26 cellular contexts compared by ENCODE assay signal in the genomic region with DNA sequence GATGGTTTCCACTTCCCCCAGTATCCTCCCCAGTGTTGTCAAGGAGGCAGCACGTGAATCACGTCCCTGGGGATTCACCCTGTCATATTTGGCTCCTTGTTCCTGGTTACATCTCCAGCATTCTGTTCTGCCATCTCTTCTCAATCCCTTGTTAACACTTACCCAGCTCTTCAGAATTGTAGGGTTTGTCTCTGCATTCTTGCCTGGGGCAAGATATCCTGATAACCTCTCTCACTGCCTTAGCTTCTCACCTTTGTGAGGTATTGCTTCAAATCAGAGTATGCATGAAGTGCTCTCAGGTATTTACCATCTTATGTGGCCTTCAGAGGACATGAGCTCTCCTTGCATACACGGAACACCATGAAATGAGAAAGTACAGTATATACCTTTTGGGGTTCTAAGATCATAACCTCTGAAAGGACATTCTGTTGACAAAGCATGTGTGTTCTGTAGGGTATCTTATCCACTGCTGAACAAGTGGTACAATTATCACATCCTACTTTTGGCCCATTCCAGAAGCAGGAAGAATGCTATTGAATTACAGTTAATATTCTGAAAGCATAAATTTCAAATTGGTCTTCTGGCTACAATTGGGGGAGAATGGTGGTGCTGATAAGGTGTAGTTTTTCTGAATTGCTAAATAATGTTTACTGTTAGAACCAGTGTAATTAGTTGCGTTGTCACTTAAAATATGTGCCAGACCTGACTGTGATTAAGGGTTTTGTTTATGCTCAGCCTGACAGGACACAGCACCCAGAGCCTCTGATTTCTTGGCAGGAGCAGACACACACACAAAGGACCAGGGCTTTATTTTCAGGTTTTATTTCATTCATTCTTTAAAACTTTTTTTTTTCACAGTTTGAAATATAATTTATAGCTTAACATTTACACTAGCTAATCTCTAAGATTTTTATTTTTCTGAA. TPM values are rescaled to one million over a fixed set of nuclear protein-coding genes. Genes with fewer than 3 reads are reported as not detected.
DNase-seq lines count a peak whose midpoint lies in the region; ATAC-seq, FAIRE-seq and TF ChIP-seq lines count a peak whose summit lies in the region.
"Had no signal": no experiment of that assay in that cellular context is flagged by ENCODE, and none has a peak within 500 bp of the region (broad histone marks: within the 10 kb centered on the region; RNA-seq: fewer than 3 reads in every experiment).

No MANE protein-coding gene starts in this region.

- H3K4me3 ChIP-seq in CD8-positive, alpha-beta T cell (ENCODE audit: low read depth, low read length): no peak overlapping the region
- no peak overlapping the region for H3K4me3 ChIP-seq in bronchial epithelial cell (ENCODE audit: low read depth, low read length)
- H3K4me3 ChIP-seq: breast epithelium, lower lobe of right lung, MG63, SJCRH30, smooth muscle cell, uterus had no signal

- peaks cover 4% of the 10 kb centered on the region for H3K36me3 ChIP-seq in CD8-positive, alpha-beta T cell (ENCODE audit: insufficient read depth, low read length)
- H3K36me3 ChIP-seq in bronchial epithelial cell (ENCODE audit: control insufficient read depth, insufficient read depth, low read length): no peaks in the 10 kb centered on the region
- H3K36me3 ChIP-seq: breast epithelium, uterus had no signal

- H3K27ac ChIP-seq in CD8-positive, alpha-beta T cell (ENCODE audit: low read depth, low read length): no peak overlapping the region
- H3K27ac ChIP-seq: breast epithelium, lower lobe of right lung, SJCRH30, uterus had no signal

- intact Hi-C loops in CD8-positive, alpha-beta T cell (cut with DNase I, micrococcal nuclease): no loop called here

- peaks cover 33% of the 10 kb centered on the region for H3K36me3 Mint-ChIP-seq in CD8-positive, alpha-beta T cell

- POLR2A ChIA-PET in CD8-positive, alpha-beta T cell (lab: Charles Lee): interaction anchor here (0.7 kb wide), 1 partner anchor 685 kb away, joined by 4 read pairs; no protein-coding TSS in a partner anchor

- no peak for ATAC-seq in CD8-positive, alpha-beta T cell
- ATAC-seq in HG02840 (IDR thresholded peaks at IDR 0.05; ENCODE audit: low FRiP score, unreplicated experiment): no peak
- ATAC-seq: activated CD4-positive, CD25-positive, alpha-beta regulatory T cell treated with anti-CD3 and anti-CD28 coated beads, Interleukin-2, amount 50 U/mL, for 24 hours; lower lobe of right lung; naive thymus-derived CD4-positive, alpha-beta T cell had no signal

- CTCF ChIA-PET in CD8-positive, alpha-beta T cell (lab: Charles Lee): no interaction called here

- H3K27me3 Mint-ChIP-seq in CD8-positive, alpha-beta T cell (ENCODE audit: low read depth): no peaks in the 10 kb centered on the region
- H3K27me3 Mint-ChIP-seq: activated naive CD8-positive, alpha-beta T cell treated with anti-CD3 and anti-CD28 coated beads for 36 hours; naive thymus-derived CD4-positive, alpha-beta T cell had no signal

- no peaks in the 10 kb centered on the region for H3K9me3 ChIP-seq in CD8-positive, alpha-beta T cell (ENCODE audit: low read length)
- H3K9me3 ChIP-seq: breast epithelium, lower lobe of right lung, MG63, SJCRH30, uterus had no signal

- H3K27me3 ChIP-seq in CD8-positive, alpha-beta T cell (ENCODE audit: insufficient read depth, low read length): no peaks in the 10 kb centered on the region
- H3K27me3 ChIP-seq in bronchial epithelial cell (ENCODE audit: control insufficient read depth, insufficient read depth, low read length): no peaks in the 10 kb centered on the region
- H3K27me3 ChIP-seq: breast epithelium, MG63, SJCRH30, uterus had no signal

- H3K27ac Mint-ChIP-seq in CD8-positive, alpha-beta T cell: peak overlapping the region; percentile 53
- H3K27ac Mint-ChIP-seq: activated naive CD8-positive, alpha-beta T cell treated with anti-CD3 and anti-CD28 coated beads for 36 hours; activated T-helper 1 cell treated with anti-CD3 and anti-CD28 coated beads, Interleukin-12 subunit alpha, Interleukin-12 subunit beta, Interleukin-2, Interleukin-4 antibody, amounts not matched to agents 30 ng/mL and 10 ng/mL and 1 ng/mL, durations not matched to agents 14 hours and 24 hours and 36 hours had no signal

- no peaks in the 10 kb centered on the region for H3K9me3 Mint-ChIP-seq in CD8-positive, alpha-beta T cell
- H3K9me3 Mint-ChIP-seq: activated naive CD8-positive, alpha-beta T cell treated with anti-CD3 and anti-CD28 coated beads for 36 hours; activated T-helper 1 cell treated with anti-CD3 and anti-CD28 coated beads, Interleukin-12 subunit alpha, Interleukin-12 subunit beta, Interleukin-2, Interleukin-4 antibody, amounts not matched to agents 30 ng/mL and 10 ng/mL and 1 ng/mL, durations not matched to agents 14 hours and 24 hours and 36 hours had no signal

- FAIRE-seq in bronchial epithelial cell (lab: Jason Lieb, UNC): peak; percentile 40

- no peaks in the 10 kb centered on the region for H3K4me1 Mint-ChIP-seq in CD8-positive, alpha-beta T cell (ENCODE audit: low read depth)
- H3K4me1 Mint-ChIP-seq: activated naive CD8-positive, alpha-beta T cell treated with anti-CD3 and anti-CD28 coated beads for 36 hours had no signal

- TF ChIP-seq CTCF in CD8-positive, alpha-beta T cell (IDR thresholded peaks at IDR 0.05): no peak
- TF ChIP-seq CTCF in bronchial epithelial cell (IDR thresholded peaks at IDR 0.05; ENCODE audit: insufficient read depth, low read length, severe bottlenecking): no peak

- no peak overlapping the region for H3K4me3 Mint-ChIP-seq in CD8-positive, alpha-beta T cell
- H3K4me3 Mint-ChIP-seq: activated naive CD8-positive, alpha-beta T cell treated with anti-CD3 and anti-CD28 coated beads for 36 hours; activated T-helper 1 cell treated with anti-CD3 and anti-CD28 coated beads, Interleukin-12 subunit alpha, Interleukin-12 subunit beta, Interleukin-2, Interleukin-4 antibody, amounts not matched to agents 30 ng/mL and 10 ng/mL and 1 ng/mL, durations not matched to agents 14 hours and 24 hours and 36 hours; naive thymus-derived CD4-positive, alpha-beta T cell had no signal

- no peak for DNase-seq in CD8-positive, alpha-beta T cell
- DNase-seq in M059J (ENCODE audit: low read depth) (peak; percentile 8), bronchial epithelial cell (ENCODE audit: low read depth) (no peak), myocyte (ENCODE audit: low read depth) (peak; percentile 4), COLO668 (lab: John Stamatoyannopoulos, UW; ENCODE audit: unreplicated experiment) (no peak)
- no peak for DNase-seq in activated CD8-positive, alpha-beta memory T cell treated with anti-CD3 and anti-CD28 coated beads, Interleukin-2, amount 50 U/mL, for 4 hours
- DNase-seq: activated CD8-positive, alpha-beta memory T cell treated with anti-CD3 and anti-CD28 coated beads for 24 hours; activated naive CD8-positive, alpha-beta T cell treated with anti-CD3 and anti-CD28 coated beads for 36 hours; DMS79; glutamatergic neuron; lower lobe of right lung; MG63; naive thymus-derived CD4-positive, alpha-beta T cell; NCI-H2029; NCI-H510A treated with DMSO at 0.1 percent for 48 hours; SJCRH30; stimulated activated CD4-positive, alpha-beta T cell treated with anti-CD3 and anti-CD28 coated beads, Interleukin-4, amount 100 ng/mL, for 4 hours; uterus had no signal

- no peaks in the 10 kb centered on the region for H3K4me1 ChIP-seq in CD8-positive, alpha-beta T cell (ENCODE audit: insufficient read depth, low read length)
- H3K4me1 ChIP-seq: breast epithelium, lower lobe of right lung, SJCRH30, uterus had no signal

RNA-seq across cellular contexts. Expression of gene VSTM5, which starts 32.7 kb away (rescaled TPM):
- not detected for total RNA-seq in CD8-positive, alpha-beta T cell
- total RNA-seq in M059J (2014; rRNA removed; shearing (Covaris generic)): not detected in 2 replicates
- 0.51 and 0.79 TPM in 2 replicates for total RNA-seq in bronchial epithelial cell
- total RNA-seq in myocyte: not detected in 2 replicates
- not detected for polyA plus RNA-seq in myocyte (2012)
- total RNA-seq: activated naive CD8-positive, alpha-beta T cell treated with anti-CD3 and anti-CD28 coated beads for 36 hours; activated T-helper 1 cell treated with anti-CD3 and anti-CD28 coated beads, Interleukin-12 subunit alpha, Interleukin-12 subunit beta, Interleukin-2, Interleukin-4 antibody, amounts not matched to agents 30 ng/mL and 10 ng/mL and 1 ng/mL, durations not matched to agents 14 hours and 24 hours and 36 hours; H4; lower lobe of right lung; naive thymus-derived CD4-positive, alpha-beta T cell; OCI-LY7; SJCRH30; subcutaneous adipose tissue had no signal
- polyA plus RNA-seq: naive thymus-derived CD4-positive, alpha-beta T cell had no signal

RNA-seq across cellular contexts. Expression of gene MED17, which starts 33.6 kb away (rescaled TPM):
- total RNA-seq in CD8-positive, alpha-beta T cell: 10 to 100 TPM; 63.7 to 65.9 TPM
- total RNA-seq in M059J (2014; rRNA removed; shearing (Covaris generic)): 33.8 and 43.1 TPM in 2 replicates
- total RNA-seq in bronchial epithelial cell: 20.4 and 23.7 TPM in 2 replicates
- 27.9 and 35.7 TPM in 2 replicates for total RNA-seq in myocyte
- polyA plus RNA-seq in myocyte (2012): 13.1 TPM

Comparison
In these comparisons a context has a peak if more than half of its experiments do, and no peak if none do; other contexts are left out.
1. DNase-seq: peak in M059J (single experiment) and myocyte (single experiment); none in CD8-positive, alpha-beta T cell (0 of 7), bronchial epithelial cell (single experiment), COLO668 (single experiment) and activated CD8-positive, alpha-beta memory T cell treated with anti-CD3 and anti-CD28 coated beads, Interleukin-2, amount 50 U/mL, for 4 hours (single experiment).